ENCODE assay signal across 8 cellular contexts in genomic region chr1:9233241-9233941, GRCh38. TPM values are rescaled to one million over a fixed set of nuclear protein-coding genes. Genes with fewer than 3 reads are reported as not detected.
A peak's percentile ranks its signal among the peaks of the same experiment; 100 is the strongest.
DNase-seq lines count a peak whose midpoint lies in the region; ATAC-seq lines count a peak whose summit lies in the region.

No MANE protein-coding gene starts in this region.

- POLR2A ChIA-PET in activated naive CD8-positive, alpha-beta T cell treated with anti-CD3 and anti-CD28 coated beads, Interleukin-2, amount 10 ng/mL, durations not matched to agents 7 days and 5 days (lab: Charles Lee): interaction anchor here (0.7 to 2.6 kb wide), 6 partner anchors 10 to 416 kb away, joined by 3 to 11 read pairs (median 4); partner anchors contain the start of gene RERE
- POLR2A ChIA-PET in naive thymus-derived CD4-positive, alpha-beta T cell (lab: Charles Lee): interaction anchor here (0.6 to 1.4 kb wide), 2 partner anchors 11 to 19 kb away, joined by 4 to 7 read pairs; no protein-coding TSS in a partner anchor

- peak overlapping the region; percentile 91 for H3K4me3 Mint-ChIP-seq in activated naive CD8-positive, alpha-beta T cell treated with anti-CD3 and anti-CD28 coated beads, Interleukin-2, amount 10 ng/mL, durations not matched to agents 7 days and 5 days
- no peak overlapping the region for H3K4me3 Mint-ChIP-seq in activated naive CD8-positive, alpha-beta T cell treated with anti-CD3 and anti-CD28 coated beads, Interleukin-2, amount 50 U/mL, for 24 hours
- peak overlapping the region; percentile 32 to 97 (median 93) for H3K4me3 Mint-ChIP-seq in naive thymus-derived CD4-positive, alpha-beta T cell
- no peak overlapping the region for H3K4me3 Mint-ChIP-seq in activated T-helper 17 cell treated with anti-CD3 and anti-CD28 coated beads, Interleukin-2, amount 50 U/mL, for 72 hours

- H3K27me3 Mint-ChIP-seq in activated naive CD8-positive, alpha-beta T cell treated with anti-CD3 and anti-CD28 coated beads, Interleukin-2, amount 10 ng/mL, durations not matched to agents 7 days and 5 days: peaks cover 2% of the 10 kb centered on the region
- no peaks in the 10 kb centered on the region for H3K27me3 Mint-ChIP-seq in activated naive CD8-positive, alpha-beta T cell treated with anti-CD3 and anti-CD28 coated beads, Interleukin-2, amount 50 U/mL, for 24 hours
- no peaks in the 10 kb centered on the region for H3K27me3 Mint-ChIP-seq in naive thymus-derived CD4-positive, alpha-beta T cell
- no peaks in the 10 kb centered on the region for H3K27me3 Mint-ChIP-seq in activated T-helper 17 cell treated with anti-CD3 and anti-CD28 coated beads, Interleukin-2, amount 50 U/mL, for 72 hours

- H3K4me1 Mint-ChIP-seq in activated naive CD8-positive, alpha-beta T cell treated with anti-CD3 and anti-CD28 coated beads, Interleukin-2, amount 10 ng/mL, durations not matched to agents 7 days and 5 days: peaks cover 21% of the 10 kb centered on the region
- peaks cover 50% of the 10 kb centered on the region for H3K4me1 Mint-ChIP-seq in activated naive CD8-positive, alpha-beta T cell treated with anti-CD3 and anti-CD28 coated beads, Interleukin-2, amount 50 U/mL, for 24 hours
- H3K4me1 Mint-ChIP-seq in naive thymus-derived CD4-positive, alpha-beta T cell: peaks cover 11 to 33% (median 25%) of the 10 kb centered on the region in 7 donors
- peaks cover 11% of the 10 kb centered on the region for H3K4me1 Mint-ChIP-seq in activated T-helper 17 cell treated with anti-CD3 and anti-CD28 coated beads, Interleukin-2, amount 50 U/mL, for 72 hours

- no peaks in the 10 kb centered on the region for H3K27me3 ChIP-seq in naive thymus-derived CD4-positive, alpha-beta T cell (ENCODE audit: control insufficient read depth in 2 of 2, insufficient read depth in 2 of 2, low read length in 2 of 2)
- H3K27me3 ChIP-seq in aorta (ENCODE audit: control insufficient read depth in 1 of 2, insufficient read depth in 2 of 2, low read length in 1 of 2): no peaks in the 10 kb centered on the region

- no peaks in the 10 kb centered on the region for H3K36me3 ChIP-seq in naive thymus-derived CD4-positive, alpha-beta T cell (ENCODE audit: control insufficient read depth in 2 of 3, insufficient read depth in 3 of 3, low read length in 3 of 3)
- H3K36me3 ChIP-seq in aorta (ENCODE audit: control insufficient read depth in 1 of 2, insufficient read depth in 2 of 2, low read length in 1 of 2): no peaks in the 10 kb centered on the region

- no peaks in the 10 kb centered on the region for H3K9me3 Mint-ChIP-seq in activated naive CD8-positive, alpha-beta T cell treated with anti-CD3 and anti-CD28 coated beads, Interleukin-2, amount 10 ng/mL, durations not matched to agents 7 days and 5 days
- H3K9me3 Mint-ChIP-seq in activated naive CD8-positive, alpha-beta T cell treated with anti-CD3 and anti-CD28 coated beads, Interleukin-2, amount 50 U/mL, for 24 hours: no peaks in the 10 kb centered on the region
- H3K9me3 Mint-ChIP-seq in naive thymus-derived CD4-positive, alpha-beta T cell: no peaks in the 10 kb centered on the region
- no peaks in the 10 kb centered on the region for H3K9me3 Mint-ChIP-seq in activated T-helper 17 cell treated with anti-CD3 and anti-CD28 coated beads, Interleukin-2, amount 50 U/mL, for 72 hours

- peaks cover 10 to 12% of the 10 kb centered on the region in 2 donors for H3K4me1 ChIP-seq in naive thymus-derived CD4-positive, alpha-beta T cell (ENCODE audit: control insufficient read depth in 2 of 2, insufficient read depth in 2 of 2, low read length in 2 of 2)
- peaks cover 0 to 2% of the 10 kb centered on the region in 2 donors for H3K4me1 ChIP-seq in aorta (ENCODE audit: control insufficient read depth in 1 of 2, insufficient read depth in 2 of 2, low read length in 2 of 2)

- peak overlapping the region; percentile 10 for H3K27ac Mint-ChIP-seq in activated naive CD8-positive, alpha-beta T cell treated with anti-CD3 and anti-CD28 coated beads, Interleukin-2, amount 10 ng/mL, durations not matched to agents 7 days and 5 days
- H3K27ac Mint-ChIP-seq in activated naive CD8-positive, alpha-beta T cell treated with anti-CD3 and anti-CD28 coated beads, Interleukin-2, amount 50 U/mL, for 24 hours: no peak overlapping the region
- H3K27ac Mint-ChIP-seq in naive thymus-derived CD4-positive, alpha-beta T cell: peak overlapping the region; percentile 38 to 99 (median 91)
- H3K27ac Mint-ChIP-seq in activated T-helper 17 cell treated with anti-CD3 and anti-CD28 coated beads, Interleukin-2, amount 50 U/mL, for 72 hours: no peak overlapping the region

- H3K27ac ChIP-seq in epithelial cell of prostate (peak overlapping the region; percentile 80), aorta (ENCODE audit: low read depth in 1 of 2, low read length in 2 of 2) (peak overlapping the region; percentile 14 to 79)
- H3K27ac ChIP-seq in naive thymus-derived CD4-positive, alpha-beta T cell (ENCODE audit: low read depth, low read length): no peak overlapping the region

- H3K36me3 Mint-ChIP-seq in activated naive CD8-positive, alpha-beta T cell treated with anti-CD3 and anti-CD28 coated beads, Interleukin-2, amount 10 ng/mL, durations not matched to agents 7 days and 5 days: peaks cover 2% of the 10 kb centered on the region
- peaks cover 4% of the 10 kb centered on the region for H3K36me3 Mint-ChIP-seq in activated naive CD8-positive, alpha-beta T cell treated with anti-CD3 and anti-CD28 coated beads, Interleukin-2, amount 50 U/mL, for 24 hours (ENCODE audit: low read depth)
- peaks cover 0 to 11% (median 0%) of the 10 kb centered on the region in 5 donors for H3K36me3 Mint-ChIP-seq in naive thymus-derived CD4-positive, alpha-beta T cell
- peaks cover 5% of the 10 kb centered on the region for H3K36me3 Mint-ChIP-seq in activated T-helper 17 cell treated with anti-CD3 and anti-CD28 coated beads, Interleukin-2, amount 50 U/mL, for 72 hours (ENCODE audit: low read depth)

- H3K9me3 ChIP-seq in naive thymus-derived CD4-positive, alpha-beta T cell (ENCODE audit: control insufficient read depth in 2 of 3, low read length in 3 of 3): no peaks in the 10 kb centered on the region
- H3K9me3 ChIP-seq in aorta (ENCODE audit: control insufficient read depth, low read length): no peaks in the 10 kb centered on the region

- CTCF ChIA-PET in naive thymus-derived CD4-positive, alpha-beta T cell (lab: Charles Lee): interaction anchor here (1.0 kb wide), 1 partner anchor 11 kb away, joined by 3 read pairs; no protein-coding TSS in a partner anchor

- 42 to 43% methylated on average over 20 of the region's 20 CpGs for WGBS in aorta, 2 donors

- no peak overlapping the region for H3K4me3 ChIP-seq in naive thymus-derived CD4-positive, alpha-beta T cell (ENCODE audit: low read length)
- H3K4me3 ChIP-seq in aorta (ENCODE audit: low read length in 2 of 2): no peak overlapping the region

- DNase-seq in activated naive CD8-positive, alpha-beta T cell treated with anti-CD3 and anti-CD28 coated beads, Interleukin-2, amount 10 ng/mL, durations not matched to agents 7 days and 5 days: no peak
- DNase-seq in activated naive CD8-positive, alpha-beta T cell treated with anti-CD3 and anti-CD28 coated beads, Interleukin-2, amount 50 U/mL, for 24 hours: no peak
- DNase-seq in epithelial cell of prostate (ENCODE audit: low read depth, low spot score) (no peak), aorta (peak; percentile 92 to 95)
- no peak for DNase-seq in naive thymus-derived CD4-positive, alpha-beta T cell
- no peak for DNase-seq in activated T-cell treated with anti-CD3 and anti-CD28 coated beads, Interleukin-2, amount 50 U/mL, for 48 hours

- intact Hi-C loops in naive thymus-derived CD4-positive, alpha-beta T cell (cut with micrococcal nuclease): loop anchor here in 1 of 2 donors (10.0 kb wide), 1 partner anchor 1461 kb away; no protein-coding TSS in a partner anchor
- intact Hi-C loops in aorta (cut with DNase I): no loop called here

- no peak for ATAC-seq in activated naive CD8-positive, alpha-beta T cell treated with anti-CD3 and anti-CD28 coated beads, Interleukin-2, amount 10 ng/mL, durations not matched to agents 7 days and 5 days (ENCODE audit: low read depth)
- ATAC-seq in activated naive CD8-positive, alpha-beta T cell treated with anti-CD3 and anti-CD28 coated beads, Interleukin-2, amount 50 U/mL, for 24 hours: no peak
- ATAC-seq in naive thymus-derived CD4-positive, alpha-beta T cell: no peak
- ATAC-seq in aorta (ENCODE audit: low FRiP score): peak; percentile 88
- no peak for ATAC-seq in activated T-helper 17 cell treated with anti-CD3 and anti-CD28 coated beads, Interleukin-2, amount 50 U/mL, for 72 hours (replicated peaks)
- no peak for ATAC-seq in GM18498 (IDR thresholded peaks at IDR 0.05; ENCODE audit: unreplicated experiment)

RNA-seq across cellular contexts. Expression of gene H6PD, which starts 1.2 kb away (rescaled TPM):
- total RNA-seq in activated naive CD8-positive, alpha-beta T cell treated with anti-CD3 and anti-CD28 coated beads, Interleukin-2, amount 10 ng/mL, durations not matched to agents 7 days and 5 days: 10 to 100 TPM; 15.3 to 15.9 TPM
- 10 to 100 TPM; 18.6 to 27.6 (median 19.8) TPM for total RNA-seq in naive thymus-derived CD4-positive, alpha-beta T cell
- polyA plus RNA-seq in naive thymus-derived CD4-positive, alpha-beta T cell: 10 to 100 TPM; 12.1 to 17.4 TPM
- total RNA-seq in aorta: 10 to 100 TPM; 62.6 to 65.4 TPM
- polyA plus RNA-seq in aorta: 10 to 100 TPM in 1 of 2 donors, 1 to 10 TPM in 1; 4.8 to 17.9 TPM
- 10 to 100 TPM in 1 of 2 donors, 1 to 10 TPM in 1; 9.3 to 12.8 TPM for total RNA-seq in activated T-helper 17 cell treated with anti-CD3 and anti-CD28 coated beads, Interleukin-2, amount 50 U/mL, for 72 hours

RNA-seq across cellular contexts. Expression of gene SPSB1, which starts 59.3 kb away (rescaled TPM):
- total RNA-seq in activated naive CD8-positive, alpha-beta T cell treated with anti-CD3 and anti-CD28 coated beads, Interleukin-2, amount 10 ng/mL, durations not matched to agents 7 days and 5 days: 1 to 10 TPM; 1.6 TPM
- 10 to 100 TPM in 1 of 5 experiments, 1 to 10 TPM in 4; 1.8 to 10.3 (median 1.9) TPM for total RNA-seq in naive thymus-derived CD4-positive, alpha-beta T cell
- 1 to 10 TPM; 1.4 to 2.8 TPM for polyA plus RNA-seq in naive thymus-derived CD4-positive, alpha-beta T cell
- 10 to 100 TPM; 34.8 to 62.0 TPM for total RNA-seq in aorta
- 10 to 100 TPM; 21.2 to 36.8 TPM for polyA plus RNA-seq in aorta
- total RNA-seq in activated T-helper 17 cell treated with anti-CD3 and anti-CD28 coated beads, Interleukin-2, amount 50 U/mL, for 72 hours: 10 to 100 TPM in 1 of 2 donors, 1 to 10 TPM in 1; 8.1 to 14.4 TPM

Comparison
In these comparisons a context has a peak if more than half of its experiments do, and no peak if none do; other contexts are left out.
1. H3K27ac Mint-ChIP-seq: peak in activated naive CD8-positive, alpha-beta T cell treated with anti-CD3 and anti-CD28 coated beads, Interleukin-2, amount 10 ng/mL, durations not matched to agents 7 days and 5 days (single experiment) and naive thymus-derived CD4-positive, alpha-beta T cell (9 of 9); none in activated naive CD8-positive, alpha-beta T cell treated with anti-CD3 and anti-CD28 coated beads, Interleukin-2, amount 50 U/mL, for 24 hours (single experiment) and activated T-helper 17 cell treated with anti-CD3 and anti-CD28 coated beads, Interleukin-2, amount 50 U/mL, for 72 hours (single experiment).
2. H3K4me3 Mint-ChIP-seq: peak in activated naive CD8-positive, alpha-beta T cell treated with anti-CD3 and anti-CD28 coated beads, Interleukin-2, amount 10 ng/mL, durations not matched to agents 7 days and 5 days (single experiment) and naive thymus-derived CD4-positive, alpha-beta T cell (10 of 10); none in activated naive CD8-positive, alpha-beta T cell treated with anti-CD3 and anti-CD28 coated beads, Interleukin-2, amount 50 U/mL, for 24 hours (single experiment) and activated T-helper 17 cell treated with anti-CD3 and anti-CD28 coated beads, Interleukin-2, amount 50 U/mL, for 72 hours (single experiment).
3. DNase-seq: peak in aorta (2 of 2); none in activated naive CD8-positive, alpha-beta T cell treated with anti-CD3 and anti-CD28 coated beads, Interleukin-2, amount 10 ng/mL, durations not matched to agents 7 days and 5 days (single experiment), activated naive CD8-positive, alpha-beta T cell treated with anti-CD3 and anti-CD28 coated beads, Interleukin-2, amount 50 U/mL, for 24 hours (single experiment), epithelial cell of prostate (single experiment), naive thymus-derived CD4-positive, alpha-beta T cell (0 of 9) and activated T-cell treated with anti-CD3 and anti-CD28 coated beads, Interleukin-2, amount 50 U/mL, for 48 hours (0 of 2).